ENCODE assay signal across 8 cellular contexts in the genomic region with DNA sequence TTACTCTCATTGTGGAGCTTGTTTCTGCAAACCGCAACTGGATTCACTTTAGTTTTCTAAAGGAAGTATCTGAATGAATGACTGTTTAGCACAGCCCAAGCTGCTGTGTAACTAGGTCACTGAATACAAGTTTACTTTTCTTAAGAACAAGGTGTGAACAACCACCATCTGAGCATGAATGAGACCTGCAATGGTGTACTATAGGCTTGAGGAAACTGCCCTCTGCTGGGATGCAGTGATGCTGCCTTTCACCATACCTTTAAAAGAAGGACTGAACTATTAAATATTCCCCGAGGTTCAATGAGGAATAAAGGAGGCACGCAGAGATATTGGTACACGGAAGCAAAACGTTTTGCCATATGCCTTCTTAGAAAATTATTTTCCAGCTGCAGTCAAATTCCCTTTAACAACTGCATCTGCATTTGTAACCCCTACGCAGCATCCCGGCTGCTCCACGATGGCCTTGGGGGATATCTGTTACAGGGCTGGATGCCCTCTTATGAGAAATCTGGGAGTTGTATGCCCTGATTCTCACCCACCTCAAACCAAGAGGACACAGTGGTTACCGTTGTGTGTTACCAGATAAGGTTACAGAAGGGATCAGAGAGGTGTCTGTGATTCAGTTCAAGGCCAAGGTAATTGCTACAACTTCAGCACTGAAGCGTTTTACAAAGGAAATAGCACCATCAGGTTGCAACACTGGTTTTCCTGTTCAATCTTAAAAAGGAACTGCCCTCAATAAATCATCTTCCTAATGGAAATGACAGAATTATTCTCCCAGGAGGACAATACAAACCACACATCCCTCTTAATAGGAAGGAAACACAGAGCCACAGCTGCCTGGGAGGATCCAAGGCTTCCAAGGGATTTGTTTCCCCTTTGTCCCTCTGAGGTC.
DNase-seq lines count a peak whose midpoint lies in the region; ATAC-seq and TF ChIP-seq lines count a peak whose summit lies in the region.

No MANE protein-coding gene starts in this region.

- peak; percentile 2 for DNase-seq in NCI-H69 (lab: John Stamatoyannopoulos, UW)
- peak; percentile 33 to 76 for DNase-seq in fibroblast of lung (ENCODE audit: low read depth in 2 of 2)
- DNase-seq in retina: peak; percentile 35
- DNase-seq in nucleus accumbens (lab: John Stamatoyannopoulos, UW): no peak
- DNase-seq in coronary artery (ENCODE audit: low spot score): no peak

- peaks cover 4% of the 10 kb centered on the region for H3K4me1 ChIP-seq in fibroblast of lung (ENCODE audit: control insufficient read depth, extremely low read depth, insufficient read depth, low read length)

- no peaks in the 10 kb centered on the region for H3K36me3 ChIP-seq in fibroblast of lung (ENCODE audit: control insufficient read depth, insufficient read depth, low read length)

- no peak overlapping the region for H2AFZ ChIP-seq in fibroblast of lung (ENCODE audit: low read length)

- H4K20me1 ChIP-seq in fibroblast of lung (ENCODE audit: control insufficient read depth, extremely low read depth, insufficient read depth, low read length): no peaks in the 10 kb centered on the region

- H3K4me3 ChIP-seq in fibroblast of lung (replicated peaks in 1 of 4; ENCODE audit: control extremely low read depth in 1 of 4, insufficient read depth in 1 of 4, low read depth in 3 of 4, low read length in 4 of 4) (no peak overlapping the region), coronary artery (no peak overlapping the region)

- no peak overlapping the region for H3K9ac ChIP-seq in fibroblast of lung (ENCODE audit: insufficient read depth, low read length)

- no peaks in the 10 kb centered on the region for H3K9me3 ChIP-seq in fibroblast of lung (ENCODE audit: control insufficient read depth, insufficient read depth, low read depth, low read length)

- no peak overlapping the region for H3K27ac ChIP-seq in fibroblast of lung (ENCODE audit: insufficient read depth, low read length)
- H3K27ac ChIP-seq in coronary artery: peak overlapping the region in 1 of 2 donors; percentile 9

- no peaks in the 10 kb centered on the region for H3K27me3 ChIP-seq in fibroblast of lung (ENCODE audit: control insufficient read depth, insufficient read depth, low read length)

- H3K4me2 ChIP-seq in fibroblast of lung (ENCODE audit: extremely low read depth, insufficient read depth, low read length): no peak overlapping the region

- peak; percentile 58 to 69 for TF ChIP-seq CTCF in fibroblast of lung (conservative IDR thresholded peaks at IDR 0.05 in 1 of 2, IDR thresholded peaks at IDR 0.05 in 1 of 2; ENCODE audit: low read depth in 1 of 2, low read length in 2 of 2)
- no peak for TF ChIP-seq CTCF in coronary artery (IDR thresholded peaks at IDR 0.05)

- H3K79me2 ChIP-seq in fibroblast of lung (ENCODE audit: control insufficient read depth, insufficient read depth, low read length): no peaks in the 10 kb centered on the region

- ATAC-seq in GM18520 (IDR thresholded peaks at IDR 0.05; ENCODE audit: unreplicated experiment) (peak; percentile 65), GM21447 (IDR thresholded peaks at IDR 0.05; ENCODE audit: unreplicated experiment) (no peak), GM21737 (IDR thresholded peaks at IDR 0.05; ENCODE audit: unreplicated experiment) (no peak)

Comparison
In these comparisons a context has a peak if more than half of its experiments do, and no peak if none do; other contexts are left out.
1. DNase-seq: peak in NCI-H69 (single experiment), fibroblast of lung (2 of 2) and retina (single experiment); none in nucleus accumbens (0 of 56) and coronary artery (single experiment).